In genomic region chr17:38691154-38691553, GRCh38 we compare ENCODE assay signal across 15 cellular contexts. TPM values are rescaled to one million over a fixed set of nuclear protein-coding genes. Genes with fewer than 3 reads are reported as not detected.
DNase-seq lines count a peak whose midpoint lies in the region; ATAC-seq and TF ChIP-seq lines count a peak whose summit lies in the region.
"Had no signal": no experiment of that assay in that cellular context is flagged by ENCODE, and none has a peak within 500 bp of the region (broad histone marks: within the 10 kb centered on the region; RNA-seq: fewer than 3 reads in every experiment).

No MANE protein-coding gene starts in this region.

- H3K9me3 Mint-ChIP-seq in natural killer cell treated with Interleukin-12 subunit alpha and Interleukin-12 subunit beta and Interleukin-15 and Interleukin-18, amount 100 ng/mL, for 72 hours = no peaks in the 10 kb centered on the region
- H3K9me3 Mint-ChIP-seq in natural killer cell (no peaks in the 10 kb centered on the region), glutamatergic neuron (ENCODE audit: unreplicated experiment) (peaks cover 6% of the 10 kb centered on the region)
- no peaks in the 10 kb centered on the region for H3K9me3 Mint-ChIP-seq in activated T-helper 17 cell treated with anti-CD3 and anti-CD28 coated beads, Interleukin-2, amount 50 U/mL, for 72 hours
- H3K9me3 Mint-ChIP-seq in stimulated activated memory B cell treated with anti-CD40 and anti-IgM and Interleukin-4, amounts not matched to agents 10 μg/mL and 1 μg/mL and 100 μg/mL, for 72 hours = no peaks in the 10 kb centered on the region
- no peaks in the 10 kb centered on the region for H3K9me3 Mint-ChIP-seq in CD4-positive, alpha-beta T cell
- H3K9me3 Mint-ChIP-seq: CD8-positive, alpha-beta T cell; IgD-negative memory B cell had no signal

- intact Hi-C loops in natural killer cell (cut with micrococcal nuclease) = no loop called here
- intact Hi-C loops in CD4-positive, alpha-beta T cell (cut with DNase I, micrococcal nuclease) = no loop called here

- POLR2A ChIA-PET in CD4-positive, alpha-beta T cell (lab: Charles Lee) = interaction anchor here (1.7 kb wide), 1 partner anchor 11 kb away, joined by 4 read pairs; no protein-coding TSS in a partner anchor

- H3K27me3 ChIP-seq in CD4-positive, alpha-beta T cell (ENCODE audit: control insufficient read depth, insufficient read depth, low read length) = no peaks in the 10 kb centered on the region

- H3K4me3 Mint-ChIP-seq in natural killer cell treated with Interleukin-12 subunit alpha and Interleukin-12 subunit beta and Interleukin-15 and Interleukin-18, amount 100 ng/mL, for 72 hours = no peak overlapping the region
- H3K4me3 Mint-ChIP-seq in natural killer cell (no peak overlapping the region), glutamatergic neuron (ENCODE audit: unreplicated experiment) (no peak overlapping the region)
- H3K4me3 Mint-ChIP-seq in activated T-helper 17 cell treated with anti-CD3 and anti-CD28 coated beads, Interleukin-2, amount 50 U/mL, for 72 hours = no peak overlapping the region
- no peak overlapping the region for H3K4me3 Mint-ChIP-seq in stimulated activated memory B cell treated with anti-CD40 and anti-IgM and Interleukin-4, amounts not matched to agents 10 μg/mL and 1 μg/mL and 100 μg/mL, for 72 hours
- no peak overlapping the region for H3K4me3 Mint-ChIP-seq in CD4-positive, alpha-beta T cell
- H3K4me3 Mint-ChIP-seq: CD8-positive, alpha-beta T cell; IgD-negative memory B cell had no signal

- H3K4me1 Mint-ChIP-seq in natural killer cell treated with Interleukin-12 subunit alpha and Interleukin-12 subunit beta and Interleukin-15 and Interleukin-18, amount 100 ng/mL, for 72 hours (ENCODE audit: low read depth in 2 of 2) = peaks cover 5 to 9% of the 10 kb centered on the region in 2 donors
- H3K4me1 Mint-ChIP-seq in natural killer cell = peaks cover 6 to 9% of the 10 kb centered on the region in 2 donors
- H3K4me1 Mint-ChIP-seq in activated T-helper 17 cell treated with anti-CD3 and anti-CD28 coated beads, Interleukin-2, amount 50 U/mL, for 72 hours = peaks cover 6% of the 10 kb centered on the region
- peaks cover 12% of the 10 kb centered on the region for H3K4me1 Mint-ChIP-seq in glutamatergic neuron (ENCODE audit: low read depth, unreplicated experiment)
- no peaks in the 10 kb centered on the region for H3K4me1 Mint-ChIP-seq in stimulated activated memory B cell treated with anti-CD40 and anti-IgM and Interleukin-4, amounts not matched to agents 10 μg/mL and 1 μg/mL and 100 μg/mL, for 72 hours
- H3K4me1 Mint-ChIP-seq in CD4-positive, alpha-beta T cell (ENCODE audit: low read depth) = no peaks in the 10 kb centered on the region
- H3K4me1 Mint-ChIP-seq: IgD-negative memory B cell had no signal

- H3K27ac ChIP-seq in CD4-positive, alpha-beta T cell (ENCODE audit: low read depth, low read length) = no peak overlapping the region
- H3K27ac ChIP-seq: GM23248 had no signal

- H3K9me3 ChIP-seq in CD4-positive, alpha-beta T cell (ENCODE audit: control insufficient read depth, low read length) = no peaks in the 10 kb centered on the region
- H3K9me3 ChIP-seq: Caco-2 had no signal

- H3K27me3 Mint-ChIP-seq in natural killer cell treated with Interleukin-12 subunit alpha and Interleukin-12 subunit beta and Interleukin-15 and Interleukin-18, amount 100 ng/mL, for 72 hours = no peaks in the 10 kb centered on the region
- H3K27me3 Mint-ChIP-seq in natural killer cell (ENCODE audit: low read depth in 2 of 2) (peaks cover 0 to 3% of the 10 kb centered on the region in 2 donors), glutamatergic neuron (ENCODE audit: unreplicated experiment) (peaks cover 14% of the 10 kb centered on the region)
- peaks cover 5% of the 10 kb centered on the region for H3K27me3 Mint-ChIP-seq in activated T-helper 17 cell treated with anti-CD3 and anti-CD28 coated beads, Interleukin-2, amount 50 U/mL, for 72 hours
- H3K27me3 Mint-ChIP-seq in stimulated activated memory B cell treated with anti-CD40 and anti-IgM and Interleukin-4, amounts not matched to agents 10 μg/mL and 1 μg/mL and 100 μg/mL, for 72 hours = peaks cover 3% of the 10 kb centered on the region
- H3K27me3 Mint-ChIP-seq in CD4-positive, alpha-beta T cell = no peaks in the 10 kb centered on the region

- DNase-seq in natural killer cell treated with Interleukin-12 subunit alpha and Interleukin-12 subunit beta and Interleukin-15 and Interleukin-18, amount 100 ng/mL, for 72 hours (ENCODE audit: low spot score) = no peak
- no peak for DNase-seq in natural killer cell
- no peak for DNase-seq in glutamatergic neuron
- DNase-seq in DMS114 treated with DMSO at 0.1 percent for 48 hours (lab: John Stamatoyannopoulos, UW; ENCODE audit: unreplicated experiment) = no peak
- no peak for DNase-seq in CD4-positive, alpha-beta T cell
- DNase-seq: ACHN; Caco-2; CD8-positive, alpha-beta T cell; DMS53; GF-D8; GM23248 had no signal

- no peaks in the 10 kb centered on the region for H3K36me3 Mint-ChIP-seq in natural killer cell treated with Interleukin-12 subunit alpha and Interleukin-12 subunit beta and Interleukin-15 and Interleukin-18, amount 100 ng/mL, for 72 hours
- H3K36me3 Mint-ChIP-seq in natural killer cell = no peaks in the 10 kb centered on the region
- H3K36me3 Mint-ChIP-seq in activated T-helper 17 cell treated with anti-CD3 and anti-CD28 coated beads, Interleukin-2, amount 50 U/mL, for 72 hours (ENCODE audit: low read depth) = no peaks in the 10 kb centered on the region
- H3K36me3 Mint-ChIP-seq in glutamatergic neuron (ENCODE audit: unreplicated experiment) = peaks cover 6% of the 10 kb centered on the region
- H3K36me3 Mint-ChIP-seq in stimulated activated memory B cell treated with anti-CD40 and anti-IgM and Interleukin-4, amounts not matched to agents 10 μg/mL and 1 μg/mL and 100 μg/mL, for 72 hours = no peaks in the 10 kb centered on the region
- H3K36me3 Mint-ChIP-seq in CD4-positive, alpha-beta T cell (ENCODE audit: low read depth) = no peaks in the 10 kb centered on the region
- H3K36me3 Mint-ChIP-seq: CD8-positive, alpha-beta T cell had no signal

- CTCF ChIA-PET in CD4-positive, alpha-beta T cell (lab: Charles Lee) = no interaction called here

- no peak for ATAC-seq in natural killer cell treated with Interleukin-12 subunit alpha and Interleukin-12 subunit beta and Interleukin-15 and Interleukin-18, amount 100 ng/mL, for 72 hours
- ATAC-seq in natural killer cell = no peak
- no peak for ATAC-seq in activated T-helper 17 cell treated with anti-CD3 and anti-CD28 coated beads, Interleukin-2, amount 50 U/mL, for 72 hours (replicated peaks)
- ATAC-seq in stimulated activated memory B cell treated with anti-CD40 and anti-IgM and Interleukin-4, amounts not matched to agents 10 μg/mL and 1 μg/mL and 100 μg/mL, for 72 hours = no peak
- no peak for ATAC-seq in SK-N-SH treated with all-trans-retinoic acid at 6 μM for 48 hours
- ATAC-seq in CD4-positive, alpha-beta T cell (ENCODE audit: poor library complexity) = no peak
- ATAC-seq: CD8-positive, alpha-beta T cell had no signal

- peak overlapping the region; percentile 14 to 43 for H3K27ac Mint-ChIP-seq in natural killer cell treated with Interleukin-12 subunit alpha and Interleukin-12 subunit beta and Interleukin-15 and Interleukin-18, amount 100 ng/mL, for 72 hours
- peak overlapping the region in 1 of 2 donors; percentile 20 for H3K27ac Mint-ChIP-seq in natural killer cell
- peak overlapping the region; percentile 75 for H3K27ac Mint-ChIP-seq in activated T-helper 17 cell treated with anti-CD3 and anti-CD28 coated beads, Interleukin-2, amount 50 U/mL, for 72 hours
- peak overlapping the region; percentile 23 for H3K27ac Mint-ChIP-seq in glutamatergic neuron (ENCODE audit: unreplicated experiment)
- H3K27ac Mint-ChIP-seq in stimulated activated memory B cell treated with anti-CD40 and anti-IgM and Interleukin-4, amounts not matched to agents 10 μg/mL and 1 μg/mL and 100 μg/mL, for 72 hours = peak overlapping the region; percentile 38
- no peak overlapping the region for H3K27ac Mint-ChIP-seq in CD4-positive, alpha-beta T cell
- H3K27ac Mint-ChIP-seq: CD8-positive, alpha-beta T cell; IgD-negative memory B cell had no signal

- TF ChIP-seq CTCF in natural killer cell (IDR thresholded peaks at IDR 0.05) = no peak
- no peak for TF ChIP-seq CTCF in glutamatergic neuron (IDR thresholded peaks at IDR 0.05; ENCODE audit: partially characterized antibody, unreplicated experiment)
- no peak for TF ChIP-seq CTCF in CD4-positive, alpha-beta T cell (IDR thresholded peaks at IDR 0.05)

TF ChIP-seq in SK-N-SH treated with all-trans-retinoic acid at 6 μM for 48 hours, 23 proteins besides CTCF, POLR2A, EP300 and RAD21 (continues in another document):
- no peak for TF ChIP-seq RARB (CRISPR knock-in tag; IDR thresholded peaks at IDR 0.05)
- TF ChIP-seq ZC3H10 (CRISPR knock-in tag; IDR thresholded peaks at IDR 0.05) = no peak
- no peak for TF ChIP-seq ZNF8 (CRISPR knock-in tag; IDR thresholded peaks at IDR 0.05)
- TF ChIP-seq ZNF70 (CRISPR knock-in tag; IDR thresholded peaks at IDR 0.05) = no peak
- no peak for TF ChIP-seq ISL1 (CRISPR knock-in tag; IDR thresholded peaks at IDR 0.05)

RNA-seq across cellular contexts. Expression of gene MLLT6, which starts 13.9 kb away (rescaled TPM):
- 100 to 1,000 TPM; 319 to 324 TPM for total RNA-seq in natural killer cell treated with Interleukin-12 subunit alpha and Interleukin-12 subunit beta and Interleukin-15 and Interleukin-18, amount 100 ng/mL, for 72 hours
- total RNA-seq in natural killer cell (100 to 1,000 TPM; 478 to 578 (median 485) TPM), glutamatergic neuron (ENCODE audit: unreplicated experiment) (59.8 TPM)
- total RNA-seq in activated T-helper 17 cell treated with anti-CD3 and anti-CD28 coated beads, Interleukin-2, amount 50 U/mL, for 72 hours = 100 to 1,000 TPM; 232 to 395 TPM
- 100 to 1,000 TPM; 321 to 324 TPM for total RNA-seq in CD4-positive, alpha-beta T cell

RNA-seq across cellular contexts. Expression of gene EPOP, which starts 16.4 kb away (rescaled TPM):
- total RNA-seq in natural killer cell treated with Interleukin-12 subunit alpha and Interleukin-12 subunit beta and Interleukin-15 and Interleukin-18, amount 100 ng/mL, for 72 hours = 10 to 100 TPM; 20.5 to 41.0 TPM
- total RNA-seq in natural killer cell (1 to 10 TPM in 2 of 3 donors, under 1 TPM in 1; 0.66 to 1.9 (median 1.1) TPM), glutamatergic neuron (ENCODE audit: unreplicated experiment) (2.0 TPM)
- 10 to 100 TPM; 29.6 to 39.1 TPM for total RNA-seq in activated T-helper 17 cell treated with anti-CD3 and anti-CD28 coated beads, Interleukin-2, amount 50 U/mL, for 72 hours
- under 1 TPM; 0.16 to 0.34 TPM for total RNA-seq in CD4-positive, alpha-beta T cell

RNA-seq across cellular contexts. Expression of gene CISD3, which starts 39.0 kb away (rescaled TPM):
- 10 to 100 TPM; 48.3 to 58.7 TPM for total RNA-seq in natural killer cell treated with Interleukin-12 subunit alpha and Interleukin-12 subunit beta and Interleukin-15 and Interleukin-18, amount 100 ng/mL, for 72 hours
- total RNA-seq in natural killer cell (10 to 100 TPM; 32.6 to 37.4 (median 33.9) TPM), glutamatergic neuron (ENCODE audit: unreplicated experiment) (3.2 TPM)
- 10 to 100 TPM; 36.1 to 57.3 TPM for total RNA-seq in activated T-helper 17 cell treated with anti-CD3 and anti-CD28 coated beads, Interleukin-2, amount 50 U/mL, for 72 hours
- total RNA-seq in CD4-positive, alpha-beta T cell = 1 to 10 TPM; 4.7 to 5.7 TPM

RNA-seq across cellular contexts. Expression of gene PCGF2, which starts 57.0 kb away (rescaled TPM):
- total RNA-seq in natural killer cell treated with Interleukin-12 subunit alpha and Interleukin-12 subunit beta and Interleukin-15 and Interleukin-18, amount 100 ng/mL, for 72 hours = not detected
- under 1 TPM in 1 of 3 donors, not detected in 2; 0.12 TPM for total RNA-seq in natural killer cell
- 1 to 10 TPM; 1.6 to 4.3 TPM for total RNA-seq in activated T-helper 17 cell treated with anti-CD3 and anti-CD28 coated beads, Interleukin-2, amount 50 U/mL, for 72 hours
- 70.1 TPM for total RNA-seq in glutamatergic neuron (ENCODE audit: unreplicated experiment)
- not detected for total RNA-seq in CD4-positive, alpha-beta T cell
- total RNA-seq: CD8-positive, alpha-beta T cell had no signal
